ENCODE assay signal across 15 cellular contexts in genomic region chr2:110770308-110770695, GRCh38. TPM values are rescaled to one million over a fixed set of nuclear protein-coding genes. Genes with fewer than 3 reads are reported as not detected.
A peak's percentile ranks its signal among the peaks of the same experiment; 100 is the strongest.
DNase-seq lines count a peak whose midpoint lies in the region; ATAC-seq and TF ChIP-seq lines count a peak whose summit lies in the region.
"Had no signal": no experiment of that assay in that cellular context is flagged by ENCODE, and none has a peak within 500 bp of the region (broad histone marks: within the 10 kb centered on the region; RNA-seq: fewer than 3 reads in every experiment).

No MANE protein-coding gene starts in this region.

- TF ChIP-seq CTCF in breast epithelium (IDR thresholded peaks at IDR 0.05) (no peak), MCF 10A (IDR thresholded peaks at IDR 0.05; ENCODE audit: unreplicated experiment) (no peak)

- H3K4me3 Mint-ChIP-seq in MCF 10A (ENCODE audit: unreplicated experiment): no peak overlapping the region
- H3K4me3 Mint-ChIP-seq in activated T-helper 1 cell treated with anti-CD3 and anti-CD28 coated beads, Interleukin-12 subunit alpha, Interleukin-12 subunit beta, Interleukin-2, Interleukin-4 antibody, amounts not matched to agents 30 ng/mL and 10 ng/mL and 1 ng/mL, durations not matched to agents 14 hours and 24 hours and 36 hours: no peak overlapping the region
- no peak overlapping the region for H3K4me3 Mint-ChIP-seq in activated CD4-positive, alpha-beta memory T cell treated with anti-CD3 and anti-CD28 coated beads, Interleukin-2, amount 10 ng/mL, durations not matched to agents 7 days and 5 days

- TF ChIP-seq POLR2A in breast epithelium (IDR thresholded peaks at IDR 0.05): no peak

- intact Hi-C loops in breast epithelium (cut with DNase I; ENCODE audit: low total_unique reads) (no loop called here), MCF 10A (cut with micrococcal nuclease) (no loop called here), Right ventricle myocardium superior (cut with DNase I) (no loop called here)
- intact Hi-C loops in activated T-helper 1 cell treated with anti-CD3 and anti-CD28 coated beads, Interleukin-12 subunit alpha, Interleukin-12 subunit beta, Interleukin-2, Interleukin-4 antibody, amounts not matched to agents 30 ng/mL and 10 ng/mL and 1 ng/mL, durations not matched to agents 14 hours and 24 hours and 36 hours (cut with micrococcal nuclease): no loop called here

- peaks cover 8% of the 10 kb centered on the region for H3K4me1 Mint-ChIP-seq in MCF 10A (ENCODE audit: insufficient read depth, unreplicated experiment)
- H3K4me1 Mint-ChIP-seq in activated T-helper 1 cell treated with anti-CD3 and anti-CD28 coated beads, Interleukin-12 subunit alpha, Interleukin-12 subunit beta, Interleukin-2, Interleukin-4 antibody, amounts not matched to agents 30 ng/mL and 10 ng/mL and 1 ng/mL, durations not matched to agents 14 hours and 24 hours and 36 hours (ENCODE audit: low read depth): no peaks in the 10 kb centered on the region
- no peaks in the 10 kb centered on the region for H3K4me1 Mint-ChIP-seq in activated CD4-positive, alpha-beta memory T cell treated with anti-CD3 and anti-CD28 coated beads, Interleukin-2, amount 10 ng/mL, durations not matched to agents 7 days and 5 days

- DNase-seq in breast epithelium (ENCODE audit: low spot score in 2 of 2): no peak
- no peak for DNase-seq in MCF 10A (ENCODE audit: unreplicated experiment)
- DNase-seq in NCI-H2227 treated with DMSO at 0.1 percent for 48 hours (lab: John Stamatoyannopoulos, UW): peak; percentile 28
- DNase-seq in Right ventricle myocardium superior: peak; percentile 61
- DNase-seq in activated T-helper 1 cell treated with anti-CD3 and anti-CD28 coated beads, Interleukin-12 subunit alpha, Interleukin-12 subunit beta, Interleukin-2, Interleukin-4 antibody, amounts not matched to agents 30 ng/mL and 10 ng/mL and 1 ng/mL, durations not matched to agents 14 hours and 24 hours and 36 hours (ENCODE audit: low spot score): no peak
- DNase-seq in activated CD4-positive, alpha-beta memory T cell treated with anti-CD3 and anti-CD28 coated beads, Interleukin-2, amount 10 ng/mL, durations not matched to agents 7 days and 5 days: no peak
- DNase-seq: activated CD4-positive, CD25-positive, alpha-beta regulatory T cell; cortex of kidney; stimulated activated CD4-positive, alpha-beta T cell treated with anti-CD3 and anti-CD28 coated beads, Interleukin-1b, Interleukin-23, amount 100 ng/mL, for 48 hours; uterus had no signal

- CTCF ChIA-PET in MCF 10A (lab: Yijun Ruan, JAX): interaction anchor here (0.6 to 1.3 kb wide), 2 partner anchors 15 to 350 kb away, joined by 3 to 4 read pairs; no protein-coding TSS in a partner anchor
- CTCF ChIA-PET in activated CD4-positive, alpha-beta memory T cell treated with anti-CD3 and anti-CD28 coated beads, Interleukin-2, amount 10 ng/mL, durations not matched to agents 7 days and 5 days (lab: Charles Lee): no interaction called here

- peaks cover 52% of the 10 kb centered on the region for H3K27me3 Mint-ChIP-seq in MCF 10A (ENCODE audit: insufficient read depth, unreplicated experiment)
- H3K27me3 Mint-ChIP-seq in activated T-helper 1 cell treated with anti-CD3 and anti-CD28 coated beads, Interleukin-12 subunit alpha, Interleukin-12 subunit beta, Interleukin-2, Interleukin-4 antibody, amounts not matched to agents 30 ng/mL and 10 ng/mL and 1 ng/mL, durations not matched to agents 14 hours and 24 hours and 36 hours (ENCODE audit: insufficient read depth): peaks cover 31% of the 10 kb centered on the region
- peaks cover 39% of the 10 kb centered on the region for H3K27me3 Mint-ChIP-seq in activated CD4-positive, alpha-beta memory T cell treated with anti-CD3 and anti-CD28 coated beads, Interleukin-2, amount 10 ng/mL, durations not matched to agents 7 days and 5 days

- H3K9me3 ChIP-seq in breast epithelium: no peaks in the 10 kb centered on the region
- H3K9me3 ChIP-seq: uterus had no signal

- no peaks in the 10 kb centered on the region for H3K9me3 Mint-ChIP-seq in MCF 10A (ENCODE audit: unreplicated experiment)
- H3K9me3 Mint-ChIP-seq in activated T-helper 1 cell treated with anti-CD3 and anti-CD28 coated beads, Interleukin-12 subunit alpha, Interleukin-12 subunit beta, Interleukin-2, Interleukin-4 antibody, amounts not matched to agents 30 ng/mL and 10 ng/mL and 1 ng/mL, durations not matched to agents 14 hours and 24 hours and 36 hours: no peaks in the 10 kb centered on the region
- H3K9me3 Mint-ChIP-seq in activated CD4-positive, alpha-beta memory T cell treated with anti-CD3 and anti-CD28 coated beads, Interleukin-2, amount 10 ng/mL, durations not matched to agents 7 days and 5 days: peaks cover 3% of the 10 kb centered on the region

- H3K4me1 ChIP-seq in breast epithelium: no peaks in the 10 kb centered on the region
- H3K4me1 ChIP-seq: uterus had no signal

- no peak overlapping the region for H3K27ac ChIP-seq in breast epithelium
- H3K27ac ChIP-seq: uterus had no signal

- peak overlapping the region in 2 of 3 donors; percentile 24 to 55 for H3K4me3 ChIP-seq in breast epithelium
- H3K4me3 ChIP-seq: uterus had no signal

- BruUV-seq in MCF 10A (replicated peaks; lab: Mats Ljungman, UMichigan): no TSS peak

- H3K36me3 ChIP-seq in breast epithelium: no peaks in the 10 kb centered on the region
- H3K36me3 ChIP-seq: uterus had no signal

- POLR2A ChIA-PET in MCF 10A (lab: Yijun Ruan, JAX): interaction anchor here (1.1 kb wide), 2 partner anchors 19 to 21 kb away, joined by 4 read pairs; no protein-coding TSS in a partner anchor
- POLR2A ChIA-PET in activated CD4-positive, alpha-beta memory T cell treated with anti-CD3 and anti-CD28 coated beads, Interleukin-2, amount 10 ng/mL, durations not matched to agents 7 days and 5 days (lab: Charles Lee): interaction anchor here (1.0 kb wide), 1 partner anchor 11 kb away, joined by 3 read pairs; no protein-coding TSS in a partner anchor

- H3K27me3 ChIP-seq in breast epithelium: no peaks in the 10 kb centered on the region
- H3K27me3 ChIP-seq: uterus had no signal

- no peaks in the 10 kb centered on the region for H3K36me3 Mint-ChIP-seq in MCF 10A (ENCODE audit: insufficient read depth, unreplicated experiment)
- no peaks in the 10 kb centered on the region for H3K36me3 Mint-ChIP-seq in activated T-helper 1 cell treated with anti-CD3 and anti-CD28 coated beads, Interleukin-12 subunit alpha, Interleukin-12 subunit beta, Interleukin-2, Interleukin-4 antibody, amounts not matched to agents 30 ng/mL and 10 ng/mL and 1 ng/mL, durations not matched to agents 14 hours and 24 hours and 36 hours (ENCODE audit: low read depth)
- H3K36me3 Mint-ChIP-seq in activated CD4-positive, alpha-beta memory T cell treated with anti-CD3 and anti-CD28 coated beads, Interleukin-2, amount 10 ng/mL, durations not matched to agents 7 days and 5 days (ENCODE audit: low read depth): no peaks in the 10 kb centered on the region

- H3K27ac Mint-ChIP-seq in MCF 10A (ENCODE audit: low read depth, unreplicated experiment): no peak overlapping the region
- H3K27ac Mint-ChIP-seq in activated T-helper 1 cell treated with anti-CD3 and anti-CD28 coated beads, Interleukin-12 subunit alpha, Interleukin-12 subunit beta, Interleukin-2, Interleukin-4 antibody, amounts not matched to agents 30 ng/mL and 10 ng/mL and 1 ng/mL, durations not matched to agents 14 hours and 24 hours and 36 hours: no peak overlapping the region
- no peak overlapping the region for H3K27ac Mint-ChIP-seq in activated CD4-positive, alpha-beta memory T cell treated with anti-CD3 and anti-CD28 coated beads, Interleukin-2, amount 10 ng/mL, durations not matched to agents 7 days and 5 days
- H3K27ac Mint-ChIP-seq: progenitor cell of endocrine pancreas had no signal

- ATAC-seq in Right ventricle myocardium superior (ENCODE audit: poor library complexity) (peak; percentile 57), HG03432 (IDR thresholded peaks at IDR 0.05; ENCODE audit: unreplicated experiment) (no peak), HG03565 (IDR thresholded peaks at IDR 0.05; ENCODE audit: unreplicated experiment) (no peak)

RNA-seq across cellular contexts. Expression of gene ACOXL, which starts 37.9 kb away (rescaled TPM):
- total RNA-seq in breast epithelium (not detected), MCF 10A (2022) (not detected in 2 replicates), Right ventricle myocardium superior (not detected)
- total RNA-seq in activated T-helper 1 cell treated with anti-CD3 and anti-CD28 coated beads, Interleukin-12 subunit alpha, Interleukin-12 subunit beta, Interleukin-2, Interleukin-4 antibody, amounts not matched to agents 30 ng/mL and 10 ng/mL and 1 ng/mL, durations not matched to agents 14 hours and 24 hours and 36 hours: 0.83 and 1.1 TPM in 2 replicates
- total RNA-seq in activated CD4-positive, alpha-beta memory T cell treated with anti-CD3 and anti-CD28 coated beads, Interleukin-2, amount 10 ng/mL, durations not matched to agents 7 days and 5 days: under 1 TPM; 0.18 to 0.30 TPM
- total RNA-seq: Daoy, fibroblast of lung had no signal

Comparison
In these comparisons a context has a peak if more than half of its experiments do, and no peak if none do; other contexts are left out.
1. DNase-seq: peak in NCI-H2227 treated with DMSO at 0.1 percent for 48 hours (single experiment) and Right ventricle myocardium superior (single experiment); none in breast epithelium (0 of 2), MCF 10A (single experiment), activated T-helper 1 cell treated with anti-CD3 and anti-CD28 coated beads, Interleukin-12 subunit alpha, Interleukin-12 subunit beta, Interleukin-2, Interleukin-4 antibody, amounts not matched to agents 30 ng/mL and 10 ng/mL and 1 ng/mL, durations not matched to agents 14 hours and 24 hours and 36 hours (single experiment) and activated CD4-positive, alpha-beta memory T cell treated with anti-CD3 and anti-CD28 coated beads, Interleukin-2, amount 10 ng/mL, durations not matched to agents 7 days and 5 days (single experiment).